ENCODE assay signal across 15 cellular contexts in the genomic region with DNA sequence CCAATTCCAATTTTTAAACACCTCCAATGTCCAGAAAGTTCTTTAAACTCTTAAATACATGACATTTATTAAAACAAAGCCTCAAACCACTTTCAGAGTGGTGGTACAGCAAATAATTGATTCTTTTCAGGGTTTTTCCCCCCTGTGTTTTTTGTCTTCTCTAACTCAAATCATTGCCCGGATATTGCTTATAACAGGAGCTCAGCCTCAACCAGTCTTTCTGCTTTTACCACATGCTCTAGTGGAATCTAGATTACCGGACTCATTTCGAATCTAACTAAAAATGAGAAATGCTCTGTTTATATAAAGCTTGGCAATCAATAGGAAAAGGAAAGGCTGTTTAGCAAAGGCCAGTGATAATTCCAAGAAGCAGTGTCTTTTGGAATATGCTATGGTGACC.
DNase-seq lines count a peak whose midpoint lies in the region; ATAC-seq, FAIRE-seq and TF ChIP-seq lines count a peak whose summit lies in the region.
"Had no signal": no experiment of that assay in that cellular context is flagged by ENCODE, and none has a peak within 500 bp of the region (broad histone marks: within the 10 kb centered on the region; RNA-seq: fewer than 3 reads in every experiment).

No MANE protein-coding gene starts in this region.

- H3K9me3 Mint-ChIP-seq in astrocyte (ENCODE audit: unreplicated experiment) = peaks cover 2% of the 10 kb centered on the region
- peaks cover 4% of the 10 kb centered on the region for H3K9me3 Mint-ChIP-seq in type B pancreatic cell

- no peaks in the 10 kb centered on the region for H3K27me3 ChIP-seq in liver (ENCODE audit: control insufficient read depth in 4 of 4, insufficient read depth in 4 of 4, low read length in 3 of 4)
- no peaks in the 10 kb centered on the region for H3K27me3 ChIP-seq in HepG2 (ENCODE audit: control insufficient read depth in 1 of 2, insufficient read depth in 2 of 2, low read length in 2 of 2)
- no peaks in the 10 kb centered on the region for H3K27me3 ChIP-seq in astrocyte (ENCODE audit: insufficient read depth, low read length)
- no peaks in the 10 kb centered on the region for H3K27me3 ChIP-seq in muscle layer of colon (ENCODE audit: control insufficient read depth in 1 of 2, insufficient read depth in 2 of 2, low read length in 2 of 2)
- H3K27me3 ChIP-seq: ovary, Peyer's patch had no signal

- POLR2A ChIA-PET in HepG2 (lab: Yijun Ruan, JAX) = no interaction called here

- peaks cover 0 to 3% (median 0%) of the 10 kb centered on the region in 4 donors for H3K4me1 ChIP-seq in liver (ENCODE audit: control insufficient read depth in 4 of 4, insufficient read depth in 4 of 4, low read length in 3 of 4)
- H3K4me1 ChIP-seq in HepG2 (ENCODE audit: insufficient read depth, low read length) = peaks cover 27% of the 10 kb centered on the region
- H3K4me1 ChIP-seq in astrocyte (ENCODE audit: insufficient read depth, low read length) = peaks cover 34% of the 10 kb centered on the region
- H3K4me1 ChIP-seq in muscle layer of colon (ENCODE audit: insufficient read depth, low read length) = peaks cover 50% of the 10 kb centered on the region

- no peaks in the 10 kb centered on the region for H3K27me3 Mint-ChIP-seq in astrocyte (ENCODE audit: low read depth, unreplicated experiment)
- no peaks in the 10 kb centered on the region for H3K27me3 Mint-ChIP-seq in type B pancreatic cell

- H3K4me3 Mint-ChIP-seq in astrocyte (ENCODE audit: unreplicated experiment) (no peak overlapping the region), type B pancreatic cell (no peak overlapping the region)

- BruUV-seq in HepG2 (replicated peaks; lab: Mats Ljungman, UMichigan) = no TSS peak

- in situ Hi-C loops in HepG2 (cut with HindIII; ENCODE audit: extremely low pct_ligation_motif_present, low pct_unique_long_range_greater_than_20kb) = no loop called here

- H3K4me3 ChIP-seq in liver (ENCODE audit: low read depth in 1 of 3, low read length in 3 of 3) = no peak overlapping the region
- no peak overlapping the region for H3K4me3 ChIP-seq in HepG2 (replicated peaks in 1 of 3; ENCODE audit: insufficient read depth in 1 of 3, low read depth in 2 of 3, low read length in 3 of 3)
- no peak overlapping the region for H3K4me3 ChIP-seq in astrocyte (ENCODE audit: insufficient read depth, low read depth, low read length)
- H3K4me3 ChIP-seq in muscle layer of colon (ENCODE audit: low read depth in 1 of 2, low read length in 2 of 2) = no peak overlapping the region
- H3K4me3 ChIP-seq: ovary, Peyer's patch had no signal

- TF ChIP-seq EP300 in HepG2 (IDR thresholded peaks at IDR 0.05; ENCODE audit: low read depth in 2 of 2, low read length in 2 of 2) (no peak), HepG2 (CRISPR knock-in tag; IDR thresholded peaks at IDR 0.05; ENCODE audit: borderline replicate concordance) (no peak)

- H3K27ac Mint-ChIP-seq in astrocyte (ENCODE audit: unreplicated experiment) (peak overlapping the region; percentile 44), type B pancreatic cell (peak overlapping the region; percentile 26)

- H3K36me3 ChIP-seq in liver (ENCODE audit: control insufficient read depth in 4 of 4, insufficient read depth in 3 of 4, low read depth in 1 of 4, low read length in 3 of 4) = peaks cover 0 to 1% (median 0%) of the 10 kb centered on the region in 4 donors
- H3K36me3 ChIP-seq in HepG2 (replicated peaks in 1 of 2; ENCODE audit: control insufficient read depth in 1 of 2, insufficient read depth in 2 of 2, low read length in 2 of 2) = no peaks in the 10 kb centered on the region
- H3K36me3 ChIP-seq in astrocyte (ENCODE audit: insufficient read depth, low read length) = no peaks in the 10 kb centered on the region
- H3K36me3 ChIP-seq in muscle layer of colon (ENCODE audit: insufficient read depth, low read length) = no peaks in the 10 kb centered on the region
- H3K36me3 ChIP-seq: ovary, Peyer's patch had no signal

- ATAC-seq in HepG2 (no peak), HG03521 (IDR thresholded peaks at IDR 0.05; ENCODE audit: unreplicated experiment) (no peak)

- H4K20me1 ChIP-seq in HepG2 (ENCODE audit: insufficient read depth, low read length) (no peaks in the 10 kb centered on the region), astrocyte (ENCODE audit: insufficient read depth, low read length) (no peaks in the 10 kb centered on the region)

- H2AFZ ChIP-seq in HepG2 (ENCODE audit: low read length) = no peak overlapping the region
- H2AFZ ChIP-seq in astrocyte (ENCODE audit: low read depth, low read length) = no peak overlapping the region

- H3K9ac ChIP-seq in liver (ENCODE audit: low read depth in 1 of 2, low read length in 2 of 2) (no peak overlapping the region), HepG2 (ENCODE audit: insufficient read depth, low read depth, low read length) (no peak overlapping the region), astrocyte (ENCODE audit: low read length) (no peak overlapping the region), muscle layer of colon (ENCODE audit: low read length) (no peak overlapping the region)

- no peak for TF ChIP-seq CTCF in liver (IDR thresholded peaks at IDR 0.05; ENCODE audit: low read depth, low read length, missing input control)
- no peak for TF ChIP-seq CTCF in HepG2 (CRISPR knock-in tag; IDR thresholded peaks at IDR 0.05)
- no peak for TF ChIP-seq CTCF in astrocyte (IDR thresholded peaks at IDR 0.05; ENCODE audit: insufficient read depth, low read depth, low read length)
- no peak for TF ChIP-seq CTCF in type B pancreatic cell (conservative IDR thresholded peaks at IDR 0.05)

- H3K27ac ChIP-seq in liver (ENCODE audit: low read depth in 1 of 2, low read length in 2 of 2) = no peak overlapping the region
- no peak overlapping the region for H3K27ac ChIP-seq in HepG2 (ENCODE audit: extremely low read length, insufficient read depth, low read length)
- H3K27ac ChIP-seq in astrocyte (ENCODE audit: low read depth, low read length) = no peak overlapping the region
- peak overlapping the region; percentile 90 for H3K27ac ChIP-seq in muscle layer of colon (ENCODE audit: low read depth, low read length)
- H3K27ac ChIP-seq: ovary had no signal

- TF ChIP-seq RAD21 in liver (IDR thresholded peaks at IDR 0.05) (peak in 1 of 2 donors; percentile 24), HepG2 (CRISPR knock-in tag; IDR thresholded peaks at IDR 0.05) (no peak)

- TF ChIP-seq POLR2A in HepG2 (IDR thresholded peaks at IDR 0.05; ENCODE audit: insufficient read depth in 1 of 2, low read depth in 2 of 2, low read length in 2 of 2) = no peak

- no peak for FAIRE-seq in HepG2 (lab: Jason Lieb, UNC)
- FAIRE-seq in astrocyte (lab: Jason Lieb, UNC) = no peak

- peaks cover 50% of the 10 kb centered on the region for H3K4me1 Mint-ChIP-seq in astrocyte (ENCODE audit: low read depth, unreplicated experiment)
- peaks cover 30% of the 10 kb centered on the region for H3K4me1 Mint-ChIP-seq in type B pancreatic cell (ENCODE audit: unreplicated experiment)

- intact Hi-C loops in HepG2 (cut with micrococcal nuclease; ENCODE audit: unreplicated experiment) = loop anchor here (5.0 to 10.0 kb wide), 4 partner anchors 76 to 226 kb away; no protein-coding TSS in a partner anchor

- DNase-seq in HepG2 (ENCODE audit: low spot score) (no peak), astrocyte (ENCODE audit: low read depth) (no peak), type B pancreatic cell (ENCODE audit: extremely low spot score, unreplicated experiment) (no peak), NCI-H2227 (lab: John Stamatoyannopoulos, UW; ENCODE audit: unreplicated experiment) (no peak), DMS79 treated with DMSO at 0.1 percent for 48 hours (lab: John Stamatoyannopoulos, UW) (no peak)
- DNase-seq: activated CD4-positive, CD25-positive, alpha-beta regulatory T cell; dermis blood vessel endothelial cell; KG1; NCI-H1436; NCI-H524; ovary; Peyer's patch had no signal

- H3K79me2 ChIP-seq in HepG2 (ENCODE audit: insufficient read depth, low read length) (no peaks in the 10 kb centered on the region), astrocyte (ENCODE audit: insufficient read depth, low read length) (peaks cover 24% of the 10 kb centered on the region)

- no peaks in the 10 kb centered on the region for H3K9me3 ChIP-seq in liver (ENCODE audit: control insufficient read depth in 4 of 4, low read length in 3 of 4)
- H3K9me3 ChIP-seq in HepG2 (ENCODE audit: low read length) = no peaks in the 10 kb centered on the region
- no peaks in the 10 kb centered on the region for H3K9me3 ChIP-seq in astrocyte (ENCODE audit: insufficient read depth, low read depth, low read length)
- no peaks in the 10 kb centered on the region for H3K9me3 ChIP-seq in muscle layer of colon (ENCODE audit: low read length)
- H3K9me3 ChIP-seq: ovary, Peyer's patch had no signal

- H3K36me3 Mint-ChIP-seq in astrocyte (ENCODE audit: low read depth, unreplicated experiment) = peaks cover 3% of the 10 kb centered on the region
- peaks cover 19% of the 10 kb centered on the region for H3K36me3 Mint-ChIP-seq in type B pancreatic cell

- WGBS in liver = 77% methylated on average over 3 of the region's 3 CpGs
- 94% methylated on average over 3 of the region's 3 CpGs for WGBS in HepG2 (ENCODE audit: low lambda C conversion rate)

- no peak overlapping the region for H3K4me2 ChIP-seq in HepG2 (ENCODE audit: low read depth, low read length)
- no peak overlapping the region for H3K4me2 ChIP-seq in astrocyte (ENCODE audit: low read length)

- CTCF ChIA-PET in HepG2 (lab: Yijun Ruan, JAX; ENCODE audit: low intra/inter-chr PET ratio, low total read pairs) = no interaction called here

TF ChIP-seq in liver, 16 proteins besides CTCF, POLR2A, EP300 and RAD21:
- no peak for TF ChIP-seq YY1 (IDR thresholded peaks at IDR 0.05)
- TF ChIP-seq NR2F2 (IDR thresholded peaks at IDR 0.05) = peak; percentile 63

TF ChIP-seq in HepG2, 621 proteins besides CTCF, POLR2A, EP300 and RAD21 (continues in another document):
- TF ChIP-seq GTF2F1 (IDR thresholded peaks at IDR 0.05; ENCODE audit: low read length) (no peak), FLYWCH1 (CRISPR knock-in tag; IDR thresholded peaks at IDR 0.05) (no peak), TEAD3 (CRISPR knock-in tag; optimal IDR thresholded peaks at IDR 0.05; ENCODE audit: borderline replicate concordance) (no peak), MEIS1 (CRISPR knock-in tag; IDR thresholded peaks at IDR 0.05; ENCODE audit: borderline replicate concordance) (no peak), NPAS2 (CRISPR knock-in tag; IDR thresholded peaks at IDR 0.05; ENCODE audit: borderline replicate concordance) (no peak), DPF2 (CRISPR knock-in tag; IDR thresholded peaks at IDR 0.05; ENCODE audit: borderline replicate concordance, low read depth) (no peak), CBX5 (CRISPR knock-in tag; IDR thresholded peaks at IDR 0.05; ENCODE audit: borderline replicate concordance) (no peak)
- TF ChIP-seq, protein P1, sequence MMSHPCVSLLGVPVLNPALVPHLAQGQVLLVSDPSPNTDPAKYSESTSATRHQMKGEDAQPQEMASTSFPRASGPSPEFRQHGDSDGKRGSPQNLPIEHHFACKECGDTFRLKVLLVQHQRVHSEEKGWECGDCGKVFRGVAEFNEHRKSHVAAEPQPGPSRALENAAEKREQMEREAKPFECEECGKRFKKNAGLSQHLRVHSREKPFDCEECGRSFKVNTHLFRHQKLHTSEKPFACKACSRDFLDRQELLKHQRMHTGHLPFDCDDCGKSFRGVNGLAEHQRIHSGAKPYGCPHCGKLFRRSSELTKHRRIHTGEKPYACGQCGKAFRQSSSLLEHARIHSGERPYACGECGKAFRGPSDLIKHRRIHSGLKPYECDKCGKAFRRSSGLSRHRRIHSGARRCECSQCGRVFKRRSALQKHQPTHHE (CRISPR knock-in tag; IDR thresholded peaks at IDR 0.05; ENCODE audit: borderline replicate concordance) = no peak
